8 cellular contexts compared by ENCODE assay signal in the genomic region with DNA sequence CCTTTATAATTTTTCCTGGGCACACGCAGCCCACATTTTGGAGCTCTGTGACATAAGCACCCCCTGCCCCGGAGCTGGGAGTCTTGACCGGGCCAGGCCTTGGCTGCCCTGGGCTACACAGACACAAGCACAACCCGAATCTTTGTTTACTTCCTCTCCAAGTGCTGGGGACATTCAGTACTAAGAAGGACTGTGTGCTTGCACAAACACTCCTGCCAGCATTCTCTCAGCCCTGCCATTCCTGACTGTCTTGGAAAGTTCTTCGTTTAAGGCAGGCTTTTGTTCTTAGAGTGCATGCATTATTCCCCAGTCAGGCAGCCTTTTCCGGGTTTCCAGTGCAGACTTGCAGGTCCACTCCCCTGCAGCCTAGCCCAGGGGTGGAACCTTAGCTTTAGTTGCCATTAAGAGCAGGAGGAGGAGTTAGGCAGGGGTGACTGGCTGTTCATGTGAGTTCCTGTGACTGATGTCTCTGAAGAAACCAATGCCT. TPM values are rescaled to one million over a fixed set of nuclear protein-coding genes. Genes with fewer than 3 reads are reported as not detected.
A peak's percentile ranks its signal among the peaks of the same experiment; 100 is the strongest.
DNase-seq lines count a peak whose midpoint lies in the region; ATAC-seq and TF ChIP-seq lines count a peak whose summit lies in the region.

No MANE protein-coding gene starts in this region.

- no peak for TF ChIP-seq CTCF in brain microvascular endothelial cell (IDR thresholded peaks at IDR 0.05; ENCODE audit: low read depth, low read length, missing control alignments)
- TF ChIP-seq CTCF in retinal pigment epithelial cell (conservative IDR thresholded peaks at IDR 0.05; ENCODE audit: low read depth, low read length) = no peak

- DNase-seq in EL = peak; percentile 69
- DNase-seq in NCI-H1048 (lab: John Stamatoyannopoulos, UW) = peak; percentile 14
- DNase-seq in brain microvascular endothelial cell = peak; percentile 68
- peak; percentile 82 for DNase-seq in iPS-NIHi11 (ENCODE audit: low spot score)
- peak; percentile 54 for DNase-seq in retinal pigment epithelial cell (ENCODE audit: low read depth)
- no peak for DNase-seq in mesenteric fat pad (ENCODE audit: low spot score)
- no peak for DNase-seq in HEK293T (ENCODE audit: extremely low spot score)

- no peaks in the 10 kb centered on the region for H3K36me3 ChIP-seq in brain microvascular endothelial cell (replicated peaks)

- H3K27me3 ChIP-seq in brain microvascular endothelial cell (replicated peaks) = no peaks in the 10 kb centered on the region

- ATAC-seq in HG02588 (IDR thresholded peaks at IDR 0.05; ENCODE audit: unreplicated experiment) = no peak

- in situ Hi-C loops in brain microvascular endothelial cell (cut with HindIII; ENCODE audit: low pct_ligation_motif_present, low sequenced_read_pairs) = no loop called here

- no peak overlapping the region for H3K4me3 ChIP-seq in brain microvascular endothelial cell (ENCODE audit: low read depth, low read length)
- no peak overlapping the region for H3K4me3 ChIP-seq in retinal pigment epithelial cell (ENCODE audit: low read length)

- CTCF ChIA-PET in HEK293T (lab: Yijun Ruan, JAX) = no interaction called here

- H3K27ac ChIP-seq in brain microvascular endothelial cell = peak overlapping the region; percentile 75

- POLR2A ChIA-PET in HEK293T (lab: Yijun Ruan, JAX) = no interaction called here

TF ChIP-seq in HEK293T, 16 proteins besides CTCF, POLR2A, EP300 and RAD21:
- TF ChIP-seq ZNF384 (IDR thresholded peaks at IDR 0.05) = no peak
- TF ChIP-seq, protein P1, sequence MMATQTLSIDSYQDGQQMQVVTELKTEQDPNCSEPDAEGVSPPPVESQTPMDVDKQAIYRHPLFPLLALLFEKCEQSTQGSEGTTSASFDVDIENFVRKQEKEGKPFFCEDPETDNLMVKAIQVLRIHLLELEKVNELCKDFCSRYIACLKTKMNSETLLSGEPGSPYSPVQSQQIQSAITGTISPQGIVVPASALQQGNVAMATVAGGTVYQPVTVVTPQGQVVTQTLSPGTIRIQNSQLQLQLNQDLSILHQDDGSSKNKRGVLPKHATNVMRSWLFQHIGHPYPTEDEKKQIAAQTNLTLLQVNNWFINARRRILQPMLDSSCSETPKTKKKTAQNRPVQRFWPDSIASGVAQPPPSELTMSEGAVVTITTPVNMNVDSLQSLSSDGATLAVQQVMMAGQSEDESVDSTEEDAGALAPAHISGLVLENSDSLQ (IDR thresholded peaks at IDR 0.05) = no peak
- no peak for TF ChIP-seq FOXA1 (IDR thresholded peaks at IDR 0.05)
- TF ChIP-seq ELF4 (IDR thresholded peaks at IDR 0.05) = no peak
- TF ChIP-seq FOXM1 (IDR thresholded peaks at IDR 0.05; ENCODE audit: borderline replicate concordance) = no peak
- no peak for TF ChIP-seq SP1 (IDR thresholded peaks at IDR 0.05)
- no peak for TF ChIP-seq ARNT (IDR thresholded peaks at IDR 0.05)
- TF ChIP-seq NFRKB (IDR thresholded peaks at IDR 0.05) = no peak

RNA-seq across cellular contexts. Expression of a gene that starts 28.6 kb away (rescaled TPM):
- total RNA-seq in mesenteric fat pad = 94.0 TPM

Comparison
In these comparisons a context has a peak if more than half of its experiments do, and no peak if none do; other contexts are left out.
1. DNase-seq: peak in EL (single experiment), NCI-H1048 (single experiment), brain microvascular endothelial cell (single experiment), iPS-NIHi11 (single experiment) and retinal pigment epithelial cell (single experiment); none in mesenteric fat pad (single experiment) and HEK293T (single experiment).